ENCODE assay signal across 9 cellular contexts in genomic region chr14:53953002-53953827, GRCh38. TPM values are rescaled to one million over a fixed set of nuclear protein-coding genes. Genes with fewer than 3 reads are reported as not detected.
DNase-seq lines count a peak whose midpoint lies in the region; ATAC-seq and TF ChIP-seq lines count a peak whose summit lies in the region.
"Had no signal": no experiment of that assay in that cellular context is flagged by ENCODE, and none has a peak within 500 bp of the region (broad histone marks: within the 10 kb centered on the region; RNA-seq: fewer than 3 reads in every experiment).

No MANE protein-coding gene starts in this region.

- H3K36me3 Mint-ChIP-seq in activated CD4-positive, alpha-beta T cell treated with anti-CD3 and anti-CD28 coated beads, Interleukin-2, amount 10 ng/mL, durations not matched to agents 24 days and 14 days (ENCODE audit: low read depth) = peaks cover 6% of the 10 kb centered on the region

- H3K27ac Mint-ChIP-seq in activated CD4-positive, alpha-beta T cell treated with anti-CD3 and anti-CD28 coated beads, Interleukin-2, amount 10 ng/mL, durations not matched to agents 24 days and 14 days = no peak overlapping the region

- TF ChIP-seq CTCF in left ventricle myocardium inferior (IDR thresholded peaks at IDR 0.05; ENCODE audit: borderline replicate concordance) (no peak), ovary (IDR thresholded peaks at IDR 0.05) (peak in 1 of 3 donors; percentile 3)

- H3K9me3 Mint-ChIP-seq in activated CD4-positive, alpha-beta T cell treated with anti-CD3 and anti-CD28 coated beads, Interleukin-2, amount 10 ng/mL, durations not matched to agents 24 days and 14 days = no peaks in the 10 kb centered on the region

- WGBS in ovary, 3 donors = 0 to 2% (median 2%) methylated on average over 40 to 72 of the region's 72 CpGs

- ATAC-seq in GM18870 (IDR thresholded peaks at IDR 0.05; ENCODE audit: unreplicated experiment) = no peak

- no peak for TF ChIP-seq EP300 in ovary (IDR thresholded peaks at IDR 0.05)

- H3K4me1 ChIP-seq in left ventricle myocardium inferior (peaks cover 72% of the 10 kb centered on the region), ovary (ENCODE audit: insufficient read depth) (peaks cover 3% of the 10 kb centered on the region)

- peak; percentile 95 for TF ChIP-seq POLR2A in ovary (IDR thresholded peaks at IDR 0.05)

- H3K4me3 ChIP-seq in left ventricle myocardium inferior = peak overlapping the region; percentile 84
- H3K4me3 ChIP-seq in ovary = peak overlapping the region; percentile 65

- DNase-seq in activated CD4-positive, alpha-beta T cell treated with anti-CD3 and anti-CD28 coated beads, Interleukin-2, amount 10 ng/mL, durations not matched to agents 24 days and 14 days = peak; percentile 64
- no peak for DNase-seq in activated CD4-positive, alpha-beta T cell treated with anti-CD3 and anti-CD28 coated beads for 4 hours
- DNase-seq in NCI-H187 treated with DMSO at 0.1 percent for 48 hours (lab: John Stamatoyannopoulos, UW) = peak; percentile 28
- peak in 42 of 58 donors; percentile 5 to 75 (median 42) for DNase-seq in anterior cingulate cortex (lab: John Stamatoyannopoulos, UW)
- peak; percentile 88 for DNase-seq in left ventricle myocardium inferior
- DNase-seq in ovary = peak; percentile 91 to 94 (median 93)
- DNase-seq in activated gamma-delta T cell treated with Interleukin-2 at 50 U/mL for 16 hours = no peak

- H3K36me3 ChIP-seq in left ventricle myocardium inferior = peaks cover 32% of the 10 kb centered on the region
- H3K36me3 ChIP-seq in ovary = no peaks in the 10 kb centered on the region

- peak overlapping the region; percentile 87 for H3K4me3 Mint-ChIP-seq in activated CD4-positive, alpha-beta T cell treated with anti-CD3 and anti-CD28 coated beads, Interleukin-2, amount 10 ng/mL, durations not matched to agents 24 days and 14 days

- H3K27me3 ChIP-seq in left ventricle myocardium inferior (ENCODE audit: low read depth) (peaks cover 43% of the 10 kb centered on the region), ovary (no peaks in the 10 kb centered on the region)

- peak overlapping the region; percentile 95 for H3K27ac ChIP-seq in left ventricle myocardium inferior (replicated peaks)
- H3K27ac ChIP-seq in ovary = peak overlapping the region; percentile 78 to 88

- H3K9me3 ChIP-seq in left ventricle myocardium inferior (replicated peaks) = no peaks in the 10 kb centered on the region
- no peaks in the 10 kb centered on the region for H3K9me3 ChIP-seq in ovary

- peaks cover 78% of the 10 kb centered on the region for H3K27me3 Mint-ChIP-seq in activated CD4-positive, alpha-beta T cell treated with anti-CD3 and anti-CD28 coated beads, Interleukin-2, amount 10 ng/mL, durations not matched to agents 24 days and 14 days

- H3K4me1 Mint-ChIP-seq in activated CD4-positive, alpha-beta T cell treated with anti-CD3 and anti-CD28 coated beads, Interleukin-2, amount 10 ng/mL, durations not matched to agents 24 days and 14 days = peaks cover 20% of the 10 kb centered on the region

- intact Hi-C loops in activated CD4-positive, alpha-beta T cell treated with anti-CD3 and anti-CD28 coated beads, Interleukin-2, amount 10 ng/mL, durations not matched to agents 24 days and 14 days (cut with micrococcal nuclease) = no loop called here
- intact Hi-C loops in left ventricle myocardium inferior (cut with micrococcal nuclease) (no loop called here), ovary (cut with DNase I) (no loop called here)

RNA-seq across cellular contexts. Expression of gene BMP4, which starts 3.4 kb away (rescaled TPM):
- not detected in 2 replicates for total RNA-seq in activated CD4-positive, alpha-beta T cell treated with anti-CD3 and anti-CD28 coated beads, Interleukin-2, amount 10 ng/mL, durations not matched to agents 24 days and 14 days
- total RNA-seq in left ventricle myocardium inferior = 9.8 TPM
- 10 to 100 TPM in 5 of 7 donors, 1 to 10 TPM in 2; 4.4 to 21.6 (median 13.0) TPM for total RNA-seq in ovary
- polyA plus RNA-seq in ovary = 10 to 100 TPM; 12.9 to 22.8 TPM
- total RNA-seq: mononuclear cell had no signal

Comparison
In these comparisons a context has a peak if more than half of its experiments do, and no peak if none do; other contexts are left out.
1. DNase-seq: peak in activated CD4-positive, alpha-beta T cell treated with anti-CD3 and anti-CD28 coated beads, Interleukin-2, amount 10 ng/mL, durations not matched to agents 24 days and 14 days (single experiment), NCI-H187 treated with DMSO at 0.1 percent for 48 hours (single experiment), anterior cingulate cortex (42 of 58), left ventricle myocardium inferior (single experiment) and ovary (5 of 5); none in activated CD4-positive, alpha-beta T cell treated with anti-CD3 and anti-CD28 coated beads for 4 hours (0 of 2) and activated gamma-delta T cell treated with Interleukin-2 at 50 U/mL for 16 hours (single experiment).